In the genomic region with DNA sequence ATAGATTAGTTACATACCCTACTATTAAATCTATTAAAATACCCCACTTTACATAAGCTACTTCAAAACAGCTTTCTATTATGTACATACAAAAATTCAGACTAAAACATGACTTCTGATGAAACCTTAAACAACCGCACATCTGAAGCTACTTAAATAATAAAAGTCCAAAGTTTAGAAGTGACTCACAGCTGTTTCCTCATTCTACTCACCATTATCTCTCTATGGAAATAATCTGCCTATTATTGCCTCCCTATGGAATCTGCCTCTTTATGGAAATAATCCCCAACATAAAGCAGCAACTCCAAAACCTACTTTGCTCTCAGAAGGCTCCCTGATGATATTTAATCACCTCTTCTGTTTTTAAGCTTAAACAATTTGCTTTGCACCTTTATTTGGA, we compare ENCODE assay signal across 18 cellular contexts. TPM values are rescaled to one million over a fixed set of nuclear protein-coding genes. Genes with fewer than 3 reads are reported as not detected.
DNase-seq lines count a peak whose midpoint lies in the region; TF ChIP-seq lines count a peak whose summit lies in the region.
"Had no signal": no experiment of that assay in that cellular context is flagged by ENCODE, and none has a peak within 500 bp of the region (broad histone marks: within the 10 kb centered on the region; RNA-seq: fewer than 3 reads in every experiment).

No MANE protein-coding gene starts in this region.

- H4K8ac ChIP-seq in mesenchymal stem cell (ENCODE audit: low read length) (no peak overlapping the region), mesendoderm (ENCODE audit: low read depth, low read length) (no peak overlapping the region)

- H2BK120ac ChIP-seq in mesenchymal stem cell (ENCODE audit: low read depth, low read length) (no peak overlapping the region), mesendoderm (ENCODE audit: low read depth, low read length) (no peak overlapping the region)

- peaks cover 16% of the 10 kb centered on the region for H3K9me3 ChIP-seq in mesenchymal stem cell (ENCODE audit: control insufficient read depth, low read length)

- H3K18ac ChIP-seq in mesenchymal stem cell (ENCODE audit: low read depth in 1 of 2, low read length in 2 of 2) (no peak overlapping the region), mesendoderm (ENCODE audit: low read length) (no peak overlapping the region)

- no peak overlapping the region for H3K23ac ChIP-seq in mesenchymal stem cell (ENCODE audit: low read length in 2 of 2)
- no peak overlapping the region for H3K23ac ChIP-seq in mesendoderm (ENCODE audit: low read length)

- H3K4me2 ChIP-seq in mesenchymal stem cell (ENCODE audit: low read length, poor library complexity, severe bottlenecking): no peak overlapping the region
- no peak overlapping the region for H3K4me2 ChIP-seq in mesendoderm (ENCODE audit: low read length)

- peaks cover 5 to 30% (median 12%) of the 10 kb centered on the region in 6 donors for H3K9me3 Mint-ChIP-seq in immature natural killer cell

- no peaks in the 10 kb centered on the region for H3K79me1 ChIP-seq in mesenchymal stem cell (replicated peaks; ENCODE audit: low read length, poor library complexity, severe bottlenecking)
- H3K79me1 ChIP-seq in mesendoderm (ENCODE audit: low read length): no peaks in the 10 kb centered on the region

- H3K9ac ChIP-seq in mesenchymal stem cell (ENCODE audit: low read length): peak overlapping the region; percentile 25
- H3K9ac ChIP-seq in mesendoderm (ENCODE audit: low read length): no peak overlapping the region

- no peaks in the 10 kb centered on the region for H3K4me1 Mint-ChIP-seq in immature natural killer cell
- H3K4me1 Mint-ChIP-seq: natural killer cell had no signal

- in situ Hi-C loops in astrocyte of the spinal cord (cut with HindIII; ENCODE audit: low sequenced_read_pairs): no loop called here

- H2BK5ac ChIP-seq in mesenchymal stem cell (ENCODE audit: low read depth, low read length, poor library complexity, severe bottlenecking) (no peak overlapping the region), mesendoderm (ENCODE audit: low read length) (no peak overlapping the region)

- no peak overlapping the region for H3K4ac ChIP-seq in mesenchymal stem cell (ENCODE audit: low read depth in 1 of 2, low read length in 2 of 2)
- H3K4ac ChIP-seq in mesendoderm (ENCODE audit: low read depth, low read length): no peak overlapping the region

- H3K4me3 ChIP-seq in astrocyte of the spinal cord (ENCODE audit: low read depth, low read length) (no peak overlapping the region), mesenchymal stem cell (ENCODE audit: insufficient read depth in 1 of 2, low read depth in 1 of 2, low read length in 2 of 2) (no peak overlapping the region), mesendoderm (ENCODE audit: low read length) (no peak overlapping the region)
- H3K4me3 ChIP-seq: upper lobe of right lung had no signal

- H3K79me2 ChIP-seq in mesendoderm (ENCODE audit: control insufficient read depth, insufficient read depth, low read length): no peaks in the 10 kb centered on the region

- H4K5ac ChIP-seq in mesendoderm (ENCODE audit: low read length): no peak overlapping the region

- H3K36me3 Mint-ChIP-seq in immature natural killer cell: no peaks in the 10 kb centered on the region
- H3K36me3 Mint-ChIP-seq: IgD-negative memory B cell had no signal

- H3K27me3 ChIP-seq in mesenchymal stem cell (ENCODE audit: control insufficient read depth in 1 of 2, insufficient read depth in 1 of 2, low read length in 2 of 2) (no peaks in the 10 kb centered on the region), mesendoderm (ENCODE audit: insufficient read depth, low read length, poor library complexity) (no peaks in the 10 kb centered on the region)
- H3K27me3 ChIP-seq: upper lobe of right lung had no signal

- no peak overlapping the region for H3K4me3 Mint-ChIP-seq in immature natural killer cell
- H3K4me3 Mint-ChIP-seq: IgD-negative memory B cell, natural killer cell had no signal

- H2AFZ ChIP-seq in mesenchymal stem cell (ENCODE audit: low read depth, low read length): no peak overlapping the region

- no peak overlapping the region for H4K91ac ChIP-seq in mesenchymal stem cell (ENCODE audit: low read length)

- H3K56ac ChIP-seq in mesendoderm (ENCODE audit: low read length): no peak overlapping the region

- no peaks in the 10 kb centered on the region for H3K4me1 ChIP-seq in mesenchymal stem cell (ENCODE audit: control insufficient read depth, insufficient read depth, low read depth, low read length)
- H3K4me1 ChIP-seq in mesendoderm (ENCODE audit: control insufficient read depth, low read depth, low read length): peaks cover 5% of the 10 kb centered on the region
- H3K4me1 ChIP-seq: upper lobe of right lung had no signal

- H3K27ac ChIP-seq in mesenchymal stem cell (ENCODE audit: low read length, poor library complexity, severe bottlenecking) (no peak overlapping the region), mesendoderm (ENCODE audit: low read depth, low read length) (no peak overlapping the region)
- H3K27ac ChIP-seq: upper lobe of right lung had no signal

- H3K14ac ChIP-seq in mesenchymal stem cell (ENCODE audit: low read length in 2 of 2): no peak overlapping the region

- 62% methylated on average over 1 of the region's 1 CpG for WGBS in mesenchymal stem cell
- WGBS in mesendoderm (ENCODE audit: extremely low coverage, insufficient coverage, low lambda C conversion rate): no CpG with 5 or more reads among the region's 1 CpG

- TF ChIP-seq CTCF in AG09319 (IDR thresholded peaks at IDR 0.05; ENCODE audit: low read depth, low read length) (no peak), astrocyte of the spinal cord (IDR thresholded peaks at IDR 0.05; ENCODE audit: low read depth, low read length) (no peak)

- H3K36me3 ChIP-seq in mesenchymal stem cell (ENCODE audit: control insufficient read depth in 1 of 2, insufficient read depth in 2 of 2, low read depth in 1 of 2, low read length in 2 of 2) (no peaks in the 10 kb centered on the region), mesendoderm (ENCODE audit: control insufficient read depth, insufficient read depth, low read length) (no peaks in the 10 kb centered on the region)
- H3K36me3 ChIP-seq: upper lobe of right lung had no signal

- H2AK5ac ChIP-seq in mesenchymal stem cell (ENCODE audit: low read length, severe bottlenecking) (no peak overlapping the region), mesendoderm (ENCODE audit: low read length) (no peak overlapping the region)

- DNase-seq in AG09319 (ENCODE audit: extremely low read depth, low read depth) (peak; percentile 3), LoVo (ENCODE audit: low spot score) (peak; percentile 70), astrocyte of the spinal cord (ENCODE audit: low read depth, low spot score) (peak; percentile 41), mesenchymal stem cell (peak; percentile 57), mesendoderm (no peak), immature natural killer cell (no peak), germinal center (ENCODE audit: low spot score) (no peak)
- DNase-seq in activated naive CD4-positive, alpha-beta T cell treated with Interleukin-2 at 50 U/mL for 16 hours: no peak
- DNase-seq: ACHN; amygdala; mammary epithelial cell; natural killer cell; NCI-H1930; SHP77 treated with DMSO at 0.1 percent for 48 hours; stimulated activated naive CD8-positive, alpha-beta T cell treated with anti-CD3 and anti-CD28 coated beads, Interleukin-15, Interleukin-2, amounts not matched to agents 100 U/mL and 50 U/mL, for 24 hours; upper lobe of right lung had no signal

- H2BK12ac ChIP-seq in mesenchymal stem cell (ENCODE audit: low read length in 2 of 2): no peak overlapping the region

- H3K27ac Mint-ChIP-seq in immature natural killer cell: no peak overlapping the region
- H3K27ac Mint-ChIP-seq: activated T-helper 2 cell treated with anti-CD3 and anti-CD28 coated beads, Interferon-gamma antibody, Interleukin-2, Interleukin-4, amounts not matched to agents 10 μg/mL and 5 μg/mL and 100 μg/mL, durations not matched to agents 14 hours and 24 hours and 36 hours; IgD-negative memory B cell; natural killer cell had no signal

- peaks cover 0 to 5% (median 0%) of the 10 kb centered on the region in 3 donors for H3K27me3 Mint-ChIP-seq in immature natural killer cell (ENCODE audit: low read depth in 3 of 3)
- H3K27me3 Mint-ChIP-seq: IgD-negative memory B cell had no signal

- no peak overlapping the region for H2BK15ac ChIP-seq in mesenchymal stem cell (ENCODE audit: low read depth, poor library complexity, severe bottlenecking)
- H2BK15ac ChIP-seq in mesendoderm (replicated peaks; ENCODE audit: low read depth): no peak overlapping the region

RNA-seq across cellular contexts. Expression of a gene that starts 15.7 kb away (rescaled TPM):
- polyA plus RNA-seq in mesenchymal stem cell (2013, experiment 1 of 2): 3.2 TPM
- 2.6 TPM for polyA plus RNA-seq in mesenchymal stem cell (2013, experiment 2 of 2)
- polyA plus RNA-seq in mesendoderm (2013, experiment 1 of 2): 2.1 TPM
- polyA plus RNA-seq in mesendoderm (2013, experiment 2 of 2): 2.8 TPM
- 1 to 10 TPM; 1.3 to 3.7 (median 1.4) TPM for polyA plus RNA-seq in immature natural killer cell

Comparison
In these comparisons a context has a peak if more than half of its experiments do, and no peak if none do; other contexts are left out.
1. DNase-seq: peak in AG09319 (single experiment), LoVo (single experiment), astrocyte of the spinal cord (single experiment) and mesenchymal stem cell (single experiment); none in mesendoderm (single experiment), immature natural killer cell (0 of 3), activated naive CD4-positive, alpha-beta T cell treated with Interleukin-2 at 50 U/mL for 16 hours (single experiment) and germinal center (single experiment).